In genomic region chr1:151885479-151885878, GRCh38 we compare ENCODE assay signal across 15 cellular contexts. TPM values are rescaled to one million over a fixed set of nuclear protein-coding genes. Genes with fewer than 3 reads are reported as not detected.
"Had no signal": no experiment of that assay in that cellular context is flagged by ENCODE, and none has a peak within 500 bp of the region (broad histone marks: within the 10 kb centered on the region; RNA-seq: fewer than 3 reads in every experiment).

No MANE protein-coding gene starts in this region.

- ATAC-seq: activated CD8-positive, alpha-beta T cell treated with anti-CD3 and anti-CD28 coated beads, Interleukin-2, amount 10 ng/mL, durations not matched to agents 7 days and 5 days had no signal

- H3K4me3 ChIP-seq: coronary artery, hepatocyte, lung had no signal

- H3K27ac ChIP-seq: coronary artery, hepatocyte had no signal

- DNase-seq: activated CD4-positive, alpha-beta T cell treated with anti-CD3 and anti-CD28 coated beads, Interleukin-2, amount 10 ng/mL, durations not matched to agents 24 days and 14 days; activated CD8-positive, alpha-beta T cell treated with anti-CD3 and anti-CD28 coated beads, Interleukin-2, amount 10 ng/mL, durations not matched to agents 7 days and 5 days; activated naive CD4-positive, alpha-beta T cell treated with anti-CD3 and anti-CD28 coated beads for 36 hours; activated T-cell treated with anti-CD3 and anti-CD28 coated beads, Interleukin-2, amount 50 U/mL, for 24 hours; retina; stimulated activated CD4-positive, alpha-beta T cell treated with anti-CD3 and anti-CD28 coated beads, Interleukin-1b, Interleukin-23, amount 100 ng/mL, for 48 hours; stimulated activated CD8-positive, alpha-beta memory T cell treated with anti-CD3 and anti-CD28 coated beads, Interleukin-4, amount 100 ng/mL, for 48 hours; stimulated activated naive CD4-positive, alpha-beta T cell; SW 1271 had no signal

RNA-seq across cellular contexts. Expression of gene THEM5, which starts 32.0 kb away (rescaled TPM):
- total RNA-seq: activated CD4-positive, alpha-beta T cell treated with anti-CD3 and anti-CD28 coated beads, Interleukin-2, amount 10 ng/mL, durations not matched to agents 24 days and 14 days; activated CD8-positive, alpha-beta T cell treated with anti-CD3 and anti-CD28 coated beads, Interleukin-2, amount 10 ng/mL, durations not matched to agents 7 days and 5 days; activated naive CD4-positive, alpha-beta T cell treated with anti-CD3 and anti-CD28 coated beads for 36 hours; activated T-helper 2 cell treated with anti-CD3 and anti-CD28 coated beads, Interferon-gamma antibody, Interleukin-2, Interleukin-4, amounts not matched to agents 10 μg/mL and 5 μg/mL and 100 μg/mL, durations not matched to agents 14 hours and 24 hours and 36 hours; hepatocyte; lung; mesothelial cell of epicardium; ureter had no signal
- polyA plus RNA-seq: lung had no signal

RNA-seq across cellular contexts. Expression of gene C2CD4D, which starts 45.9 kb away (rescaled TPM):
- total RNA-seq: hepatocyte had no signal

RNA-seq across cellular contexts. Expression of gene RORC, which starts 53.9 kb away (rescaled TPM):
- total RNA-seq: mesothelial cell of epicardium had no signal
